Comparison of ENCODE assay signal across 8 cellular contexts in the genomic region with DNA sequence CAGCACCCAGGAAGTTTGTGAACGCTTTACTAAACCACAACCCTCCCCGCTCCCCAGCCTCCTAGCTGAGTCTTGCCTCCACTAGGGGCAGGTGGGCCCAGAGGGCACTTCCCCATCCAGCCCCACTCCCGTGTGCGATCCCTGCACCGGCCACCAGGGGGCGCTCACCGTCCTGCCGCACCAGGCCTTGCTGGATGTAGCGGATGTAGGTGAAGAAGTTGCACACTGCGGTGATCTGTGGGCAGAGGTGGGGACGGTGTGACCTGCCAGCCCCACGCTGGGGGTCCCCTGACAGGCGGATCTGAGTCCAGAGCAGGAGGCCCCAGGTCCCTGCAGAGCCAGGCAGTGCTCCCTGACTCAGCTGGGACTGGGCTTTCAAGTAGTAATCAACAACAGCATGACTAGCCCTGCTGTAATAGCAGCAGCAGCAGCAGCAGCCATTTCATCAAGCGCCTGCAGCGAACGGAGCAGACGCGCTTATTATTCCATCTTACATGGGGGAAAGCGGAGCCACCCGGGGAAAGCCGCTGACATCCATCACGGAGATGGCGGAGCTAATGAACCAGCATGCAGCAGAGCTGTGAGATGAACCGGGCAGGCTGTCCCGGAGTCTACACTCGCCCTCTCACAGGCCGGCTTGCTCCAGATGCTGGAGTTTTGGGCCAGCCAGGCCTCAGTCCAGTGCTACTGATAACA. TPM values are rescaled to one million over a fixed set of nuclear protein-coding genes. Genes with fewer than 3 reads are reported as not detected.
A peak's percentile ranks its signal among the peaks of the same experiment; 100 is the strongest.
DNase-seq lines count a peak whose midpoint lies in the region; ATAC-seq, FAIRE-seq and TF ChIP-seq lines count a peak whose summit lies in the region.

No MANE protein-coding gene starts in this region.

- H3K4me2 ChIP-seq in OCI-LY1 (ENCODE audit: low read length) (no peak overlapping the region; the same call in 1 of the 2 replicates), endothelial cell of umbilical vein (ENCODE audit: insufficient read depth, low read length) (no peak overlapping the region)

- DNase-seq in BJ (ENCODE audit: low read depth): no peak
- peak; percentile 100 for DNase-seq in HuH-7.5 (ENCODE audit: low spot score)
- peak; percentile 76 for DNase-seq in activated CD8-positive, alpha-beta memory T cell treated with anti-CD3 and anti-CD28 coated beads, Interleukin-2, amount 50 U/mL, for 24 hours (ENCODE audit: extremely low read depth)
- DNase-seq in endothelial cell of umbilical vein (ENCODE audit: low read depth, low spot score): peak; percentile 80
- peak; percentile 72 for DNase-seq in myocyte (ENCODE audit: low read depth)
- DNase-seq in stimulated activated CD8-positive, alpha-beta memory T cell treated with anti-CD3 and anti-CD28 coated beads, Interleukin-7, amount 100 ng/mL, for 24 hours (ENCODE audit: low read depth): peak; percentile 90

- dilution Hi-C loops in endothelial cell of umbilical vein (cut with MboI; ENCODE audit: extremely low pct_ligation_motif_present, low sequenced_read_pairs): no loop called here

- H3K4me3 ChIP-seq in BJ (ENCODE audit: low read depth, low read length) (no peak overlapping the region), OCI-LY1 (ENCODE audit: low read depth, low read length, poor library complexity, severe bottlenecking) (no peak overlapping the region), endothelial cell of umbilical vein (replicated peaks in 1 of 3; ENCODE audit: insufficient read depth in 1 of 3, low read depth in 1 of 3, low read length in 3 of 3) (no peak overlapping the region)

- H3K9ac ChIP-seq in OCI-LY1 (ENCODE audit: low read length) (no peak overlapping the region), endothelial cell of umbilical vein (replicated peaks; ENCODE audit: extremely low read depth, insufficient read depth, low read length) (no peak overlapping the region)

- TF ChIP-seq POLR2A in endothelial cell of umbilical vein (IDR thresholded peaks at IDR 0.05; ENCODE audit: low read depth, low read length): no peak

- H3K9me3 ChIP-seq in OCI-LY1 (ENCODE audit: low read length): no peaks in the 10 kb centered on the region
- H3K9me3 ChIP-seq in endothelial cell of umbilical vein (replicated peaks; ENCODE audit: control insufficient read depth, insufficient read depth, low read length): no peaks in the 10 kb centered on the region

- H3K36me3 ChIP-seq in BJ (ENCODE audit: control insufficient read depth, insufficient read depth, low read length): peaks cover 8% of the 10 kb centered on the region
- H3K36me3 ChIP-seq in OCI-LY1 (ENCODE audit: insufficient read depth, low read length): no peaks in the 10 kb centered on the region
- H3K36me3 ChIP-seq in endothelial cell of umbilical vein (ENCODE audit: control insufficient read depth in 2 of 2, extremely low read depth in 1 of 2, insufficient read depth in 2 of 2, low read length in 2 of 2): no peaks in the 10 kb centered on the region

- H3K9me2 ChIP-seq in OCI-LY1 (ENCODE audit: low read depth, low read length): no peaks in the 10 kb centered on the region

- no peak overlapping the region for H2AFZ ChIP-seq in OCI-LY1 (ENCODE audit: low read length)
- H2AFZ ChIP-seq in endothelial cell of umbilical vein (ENCODE audit: low read depth, low read length): no peak overlapping the region

- peak; percentile 90 for FAIRE-seq in endothelial cell of umbilical vein (lab: Jason Lieb, UNC)

- peak; percentile 48 for ATAC-seq in GM19324 (IDR thresholded peaks at IDR 0.05; ENCODE audit: low FRiP score, unreplicated experiment)

- H3K27me3 ChIP-seq in BJ (ENCODE audit: control insufficient read depth, insufficient read depth, low read length) (no peaks in the 10 kb centered on the region), OCI-LY1 (ENCODE audit: insufficient read depth, low read length) (no peaks in the 10 kb centered on the region; the same call in 1 of the 2 replicates), endothelial cell of umbilical vein (ENCODE audit: control insufficient read depth in 2 of 2, insufficient read depth in 2 of 2, low read length in 2 of 2) (no peaks in the 10 kb centered on the region)

- POLR2A ChIA-PET in BJ (lab: Charles Lee) (no interaction called here), endothelial cell of umbilical vein (lab: Charles Lee) (no interaction called here)

- TF ChIP-seq CTCF in BJ (IDR thresholded peaks at IDR 0.05; ENCODE audit: insufficient read depth, low read depth, low read length) (peak; percentile 100), OCI-LY1 (IDR thresholded peaks at IDR 0.05; ENCODE audit: low read length) (peak; percentile 99), endothelial cell of umbilical vein (IDR thresholded peaks at IDR 0.05; ENCODE audit: extremely low read depth in 1 of 2, insufficient read depth in 1 of 2, low read depth in 1 of 2, low read length in 2 of 2) (peak; percentile 100)

- no peaks in the 10 kb centered on the region for H4K20me1 ChIP-seq in OCI-LY1 (ENCODE audit: insufficient read depth, low read length)
- no peaks in the 10 kb centered on the region for H4K20me1 ChIP-seq in endothelial cell of umbilical vein (replicated peaks; ENCODE audit: control insufficient read depth, extremely low read depth, insufficient read depth, low read length)

- no peaks in the 10 kb centered on the region for H3F3A ChIP-seq in OCI-LY1 (ENCODE audit: insufficient read depth, low read length)

- H3K4me1 ChIP-seq in OCI-LY1 (ENCODE audit: insufficient read depth, low read length, severe bottlenecking) (peaks cover 6% of the 10 kb centered on the region), endothelial cell of umbilical vein (ENCODE audit: control insufficient read depth, extremely low read depth, insufficient read depth, low read length) (no peaks in the 10 kb centered on the region)

- H3K27ac ChIP-seq in OCI-LY1 (ENCODE audit: low read depth, low read length, poor library complexity, severe bottlenecking): no peak overlapping the region
- H3K27ac ChIP-seq in endothelial cell of umbilical vein (ENCODE audit: insufficient read depth, low read depth, low read length): no peak overlapping the region

- H3K9me1 ChIP-seq in endothelial cell of umbilical vein (replicated peaks; ENCODE audit: control insufficient read depth, extremely low read depth, insufficient read depth, low read length): no peaks in the 10 kb centered on the region

- H3K79me2 ChIP-seq in OCI-LY1 (ENCODE audit: insufficient read depth, low read length) (no peaks in the 10 kb centered on the region), endothelial cell of umbilical vein (ENCODE audit: control insufficient read depth, insufficient read depth, low read length) (no peaks in the 10 kb centered on the region)

- CTCF ChIA-PET in BJ (lab: Yijun Ruan, JAX) (interaction anchor here (0.6 to 11.1 kb wide), 37 partner anchors 8 to 212 kb away, joined by 3 to 374 read pairs (median 12); a partner anchor contains a TSS), endothelial cell of umbilical vein (lab: Charles Lee) (interaction anchor here (0.6 to 16.0 kb wide), 43 partner anchors 8 to 310 kb away, joined by 3 to 416 read pairs (median 5); a partner anchor contains a TSS)

- no TSS peak for BruUV-seq in endothelial cell of umbilical vein (replicated peaks; lab: Mats Ljungman, UMichigan)

- intact Hi-C loops in endothelial cell of umbilical vein (cut with micrococcal nuclease): loop anchor here (1.0 kb wide), 5 partner anchors 48 to 209 kb away; no protein-coding TSS in a partner anchor

TF ChIP-seq in endothelial cell of umbilical vein, 7 proteins besides CTCF, POLR2A, EP300 and RAD21 (continues in another document):
- TF ChIP-seq JUN (IDR thresholded peaks at IDR 0.05; ENCODE audit: borderline replicate concordance, insufficient read depth, insufficient read length, low read depth) (no peak), EZH2 (IDR thresholded peaks at IDR 0.05; ENCODE audit: borderline replicate concordance, low read depth, low read length, severe bottlenecking) (no peak)

RNA-seq across cellular contexts. Expression of a gene that starts 7.9 kb away (rescaled TPM):
- 158 and 271 TPM in 2 replicates for polyA plus RNA-seq in BJ (2011; rRNA removed)
- polyA minus RNA-seq in BJ (2011; rRNA and poly(A)+ RNA removed): 134 and 281 TPM in 2 replicates
- 204 and 216 TPM in 2 replicates for total RNA-seq in endothelial cell of umbilical vein
- 346 and 506 TPM in 2 replicates for polyA plus RNA-seq in endothelial cell of umbilical vein
- 166 and 243 TPM in 2 replicates for polyA plus RNA-seq in endothelial cell of umbilical vein (2011; cell fraction: cytosol; rRNA removed)
- 1,185 and 1,740 TPM in 2 replicates for polyA plus RNA-seq in endothelial cell of umbilical vein (2011; cell fraction: nucleus; rRNA removed)
- polyA plus RNA-seq in endothelial cell of umbilical vein (2012): 114 and 158 TPM in 2 replicates
- polyA minus RNA-seq in endothelial cell of umbilical vein: 188 and 207 TPM in 2 replicates
- 32.9 TPM for polyA minus RNA-seq in endothelial cell of umbilical vein (2011; cell fraction: cytosol; rRNA and poly(A)+ RNA removed)
- 141 and 219 TPM in 2 replicates for polyA minus RNA-seq in endothelial cell of umbilical vein (2011; cell fraction: nucleus; rRNA and poly(A)+ RNA removed)
- total RNA-seq in myocyte: 310 and 645 TPM in 2 replicates
- polyA plus RNA-seq in myocyte (2012): 414 TPM

RNA-seq across cellular contexts. Expression of a gene that starts 18.1 kb away (rescaled TPM):
- 9.4 and 15.1 TPM in 2 replicates for polyA plus RNA-seq in BJ (2011; rRNA removed)
- polyA minus RNA-seq in BJ (2011; rRNA and poly(A)+ RNA removed): 7.3 and 9.6 TPM in 2 replicates
- total RNA-seq in endothelial cell of umbilical vein: 1.2 and 3.6 TPM in 2 replicates
- polyA plus RNA-seq in endothelial cell of umbilical vein: 1.8 and 2.9 TPM in 2 replicates
- polyA plus RNA-seq in endothelial cell of umbilical vein (2011; cell fraction: cytosol; rRNA removed): 0.88 and 1.4 TPM in 2 replicates
- 2.1 TPM in 2 replicates for polyA plus RNA-seq in endothelial cell of umbilical vein (2011; cell fraction: nucleus; rRNA removed)
- 1.3 and 3.8 TPM in 2 replicates for polyA plus RNA-seq in endothelial cell of umbilical vein (2012)
- polyA minus RNA-seq in endothelial cell of umbilical vein: 0.89 and 0.90 TPM in 2 replicates
- 7.3 TPM for polyA minus RNA-seq in endothelial cell of umbilical vein (2011; cell fraction: cytosol; rRNA and poly(A)+ RNA removed)
- polyA minus RNA-seq in endothelial cell of umbilical vein (2011; cell fraction: nucleus; rRNA and poly(A)+ RNA removed): 0.58 and 0.72 TPM in 2 replicates
- 3.0 and 4.3 TPM in 2 replicates for total RNA-seq in myocyte
- polyA plus RNA-seq in myocyte (2012): 8.1 TPM

RNA-seq across cellular contexts. Expression of a gene that starts 50.9 kb away (rescaled TPM):
- polyA plus RNA-seq in BJ (2011; rRNA removed): 5.1 and 6.4 TPM in 2 replicates
- 2.9 and 4.6 TPM in 2 replicates for polyA minus RNA-seq in BJ (2011; rRNA and poly(A)+ RNA removed)
- 0.21 TPM in 1 of 2 replicates, not detected in the other for total RNA-seq in endothelial cell of umbilical vein
- 0.04 and 0.05 TPM in 2 replicates for polyA plus RNA-seq in endothelial cell of umbilical vein
- polyA plus RNA-seq in endothelial cell of umbilical vein (2011; cell fraction: cytosol; rRNA removed): 0.04 TPM in 1 of 2 replicates, not detected in the other
- 0.11 and 0.15 TPM in 2 replicates for polyA plus RNA-seq in endothelial cell of umbilical vein (2011; cell fraction: nucleus; rRNA removed)
- polyA plus RNA-seq in endothelial cell of umbilical vein (2012): 0.52 and 0.83 TPM in 2 replicates
- 0.13 TPM in 1 of 2 replicates, not detected in the other for polyA minus RNA-seq in endothelial cell of umbilical vein
- polyA minus RNA-seq in endothelial cell of umbilical vein (2011; cell fraction: cytosol; rRNA and poly(A)+ RNA removed): 0.92 TPM
- polyA minus RNA-seq in endothelial cell of umbilical vein (2011; cell fraction: nucleus; rRNA and poly(A)+ RNA removed): 0.24 TPM in 1 of 2 replicates, not detected in the other
- 1.7 and 1.8 TPM in 2 replicates for total RNA-seq in myocyte
- polyA plus RNA-seq in myocyte (2012): 6.8 TPM
